29 cellular contexts compared by ENCODE assay signal in genomic region chr18:51405683-51406477, GRCh38.
"Had no signal": no experiment of that assay in that cellular context is flagged by ENCODE, and none has a peak within 500 bp of the region (broad histone marks: within the 10 kb centered on the region; RNA-seq: fewer than 3 reads in every experiment).

No MANE protein-coding gene starts in this region.

- H3K4me1 Mint-ChIP-seq: activated CD4-positive, alpha-beta T cell treated with anti-CD3 and anti-CD28 coated beads, Interleukin-2, amount 10 ng/mL, durations not matched to agents 24 days and 14 days; activated naive CD8-positive, alpha-beta T cell treated with anti-CD3 and anti-CD28 coated beads, Interleukin-2, amount 50 U/mL, for 24 hours; brain had no signal

- ATAC-seq: activated CD8-positive, alpha-beta T cell treated with anti-CD3 and anti-CD28 coated beads for 36 hours; activated naive CD8-positive, alpha-beta T cell treated with anti-CD3 and anti-CD28 coated beads, Interleukin-2, amount 50 U/mL, for 24 hours had no signal

- H2AFZ ChIP-seq: PC-9 had no signal

- H3K27ac Mint-ChIP-seq: activated CD4-positive, alpha-beta T cell treated with anti-CD3 and anti-CD28 coated beads, Interleukin-2, amount 10 ng/mL, durations not matched to agents 24 days and 14 days; activated CD8-positive, alpha-beta T cell treated with anti-CD3 and anti-CD28 coated beads for 36 hours; activated naive CD4-positive, alpha-beta T cell treated with anti-CD3 and anti-CD28 coated beads for 36 hours; activated naive CD8-positive, alpha-beta T cell; activated naive CD8-positive, alpha-beta T cell treated with anti-CD3 and anti-CD28 coated beads, Interleukin-2, amount 50 U/mL, for 24 hours; activated T-cell treated with anti-CD3 and anti-CD28 coated beads, Interleukin-2, amount 50 U/mL, for 24 hours; activated T-helper 1 cell treated with anti-CD3 and anti-CD28 coated beads, Interleukin-12 subunit alpha, Interleukin-12 subunit beta, Interleukin-2, Interleukin-4 antibody, amounts not matched to agents 30 ng/mL and 10 ng/mL and 1 ng/mL, durations not matched to agents 14 hours and 24 hours and 36 hours; brain had no signal

- H3K27ac ChIP-seq: PC-9, WERI-Rb-1 had no signal

- H3K27me3 Mint-ChIP-seq: brain had no signal

- H3K36me3 ChIP-seq: WERI-Rb-1 had no signal

- DNase-seq: activated CD4-positive, alpha-beta T cell treated with anti-CD3 and anti-CD28 coated beads, Interleukin-2, amount 10 ng/mL, durations not matched to agents 24 days and 14 days; activated CD4-positive, alpha-beta T cell treated with anti-CD3 and anti-CD28 coated beads, Interleukin-2, amount 50 U/mL, for 4 hours; activated CD8-positive, alpha-beta T cell treated with anti-CD3 and anti-CD28 coated beads for 36 hours; activated gamma-delta T cell treated with Interleukin-2 at 50 U/mL for 16 hours; activated naive CD4-positive, alpha-beta T cell treated with anti-CD3 and anti-CD28 coated beads for 36 hours; activated naive CD8-positive, alpha-beta T cell treated with anti-CD3 and anti-CD28 coated beads, Interleukin-2, amount 50 U/mL, for 24 hours; activated T-cell treated with anti-CD3 and anti-CD28 coated beads, Interleukin-2, amount 50 U/mL, for 24 hours; anterior cingulate cortex; caudate nucleus; cerebellar nuclear complex; MM.1S; MV-4-11; NCI-H1092; NCI-H1417; NCI-H146; NCI-H187; NCI-H2029 treated with DMSO at 0.1 percent for 48 hours; NCI-H2107; NCI-H2171; NCI-H510A; NCI-H526; NCI-H748 treated with DMSO at 0.1 percent for 48 hours; PC-9; Right ventricle myocardium superior; T1000; WERI-Rb-1 had no signal

- H3K4me3 Mint-ChIP-seq: activated CD4-positive, alpha-beta T cell treated with anti-CD3 and anti-CD28 coated beads, Interleukin-2, amount 10 ng/mL, durations not matched to agents 24 days and 14 days; activated CD8-positive, alpha-beta T cell treated with anti-CD3 and anti-CD28 coated beads for 36 hours; activated naive CD4-positive, alpha-beta T cell treated with anti-CD3 and anti-CD28 coated beads for 36 hours; activated naive CD8-positive, alpha-beta T cell; activated naive CD8-positive, alpha-beta T cell treated with anti-CD3 and anti-CD28 coated beads, Interleukin-2, amount 50 U/mL, for 24 hours; activated T-cell treated with anti-CD3 and anti-CD28 coated beads, Interleukin-2, amount 50 U/mL, for 24 hours; activated T-helper 1 cell treated with anti-CD3 and anti-CD28 coated beads, Interleukin-12 subunit alpha, Interleukin-12 subunit beta, Interleukin-2, Interleukin-4 antibody, amounts not matched to agents 30 ng/mL and 10 ng/mL and 1 ng/mL, durations not matched to agents 14 hours and 24 hours and 36 hours; brain had no signal

- H3K9me3 Mint-ChIP-seq: activated CD4-positive, alpha-beta T cell treated with anti-CD3 and anti-CD28 coated beads, Interleukin-2, amount 10 ng/mL, durations not matched to agents 24 days and 14 days; activated CD8-positive, alpha-beta T cell treated with anti-CD3 and anti-CD28 coated beads for 36 hours; activated naive CD4-positive, alpha-beta T cell treated with anti-CD3 and anti-CD28 coated beads for 36 hours; activated naive CD8-positive, alpha-beta T cell treated with anti-CD3 and anti-CD28 coated beads, Interleukin-2, amount 50 U/mL, for 24 hours; activated T-cell treated with anti-CD3 and anti-CD28 coated beads, Interleukin-2, amount 50 U/mL, for 24 hours; activated T-helper 1 cell treated with anti-CD3 and anti-CD28 coated beads, Interleukin-12 subunit alpha, Interleukin-12 subunit beta, Interleukin-2, Interleukin-4 antibody, amounts not matched to agents 30 ng/mL and 10 ng/mL and 1 ng/mL, durations not matched to agents 14 hours and 24 hours and 36 hours had no signal

- H3K4me2 ChIP-seq: PC-9 had no signal

- H3K36me3 Mint-ChIP-seq: activated naive CD8-positive, alpha-beta T cell; brain had no signal

- H3K4me3 ChIP-seq: PC-9 had no signal
